ENCODE assay signal across 12 cellular contexts in genomic region chr10:29712108-29712507, GRCh38.
DNase-seq lines count a peak whose midpoint lies in the region; ATAC-seq lines count a peak whose summit lies in the region.
"Had no signal": no experiment of that assay in that cellular context is flagged by ENCODE, and none has a peak within 500 bp of the region (broad histone marks: within the 10 kb centered on the region; RNA-seq: fewer than 3 reads in every experiment).

No MANE protein-coding gene starts in this region.

- no peak overlapping the region for H3K27ac ChIP-seq in BLaER1 treated with 17β-estradiol and CSF1 and Interleukin-3, amounts not matched to agents 10 nM and 100 nM
- H3K27ac ChIP-seq: KMS-11 had no signal

- no peak for ATAC-seq in activated naive CD8-positive, alpha-beta T cell treated with anti-CD3 and anti-CD28 coated beads, Interleukin-2, amount 50 U/mL, for 24 hours
- ATAC-seq in HG02642 (IDR thresholded peaks at IDR 0.05; ENCODE audit: poor library complexity, unreplicated experiment), result no peak

- peaks cover 4% of the 10 kb centered on the region for H3K9me3 Mint-ChIP-seq in activated naive CD8-positive, alpha-beta T cell treated with anti-CD3 and anti-CD28 coated beads, Interleukin-2, amount 50 U/mL, for 24 hours

- H3K4me1 Mint-ChIP-seq in activated naive CD8-positive, alpha-beta T cell treated with anti-CD3 and anti-CD28 coated beads, Interleukin-2, amount 50 U/mL, for 24 hours, result peaks cover 21% of the 10 kb centered on the region
- H3K4me1 Mint-ChIP-seq: activated CD4-positive, alpha-beta memory T cell treated with anti-CD3 and anti-CD28 coated beads, Interleukin-2, amount 10 ng/mL, durations not matched to agents 7 days and 5 days had no signal

- H4K20me1 ChIP-seq in BLaER1 treated with 17β-estradiol and CSF1 and Interleukin-3, amounts not matched to agents 10 nM and 100 nM, result peaks cover 0 to 9% (median 0%) of the 10 kb centered on the region in 11 experiments; a peak in 2 of 22 replicates

- H3K4me1 ChIP-seq in BLaER1 treated with 17β-estradiol and CSF1 and Interleukin-3, amounts not matched to agents 10 nM and 100 nM, result peaks cover 0 to 18% (median 10%) of the 10 kb centered on the region in 10 experiments; a peak in 16 of 20 replicates

- H3K9ac ChIP-seq in BLaER1 treated with 17β-estradiol and CSF1 and Interleukin-3, amounts not matched to agents 10 nM and 100 nM, result no peak overlapping the region
- H3K9ac ChIP-seq: KMS-11 had no signal

- H3K36me3 ChIP-seq in BLaER1 treated with 17β-estradiol and CSF1 and Interleukin-3, amounts not matched to agents 10 nM and 100 nM, result peaks cover 0 to 8% (median 3%) of the 10 kb centered on the region in 11 experiments; a peak in 5 of 22 replicates

- no peak overlapping the region for H3K4me3 ChIP-seq in BLaER1 treated with 17β-estradiol and CSF1 and Interleukin-3, amounts not matched to agents 10 nM and 100 nM

- no peak overlapping the region for H3K4me3 Mint-ChIP-seq in activated naive CD8-positive, alpha-beta T cell treated with anti-CD3 and anti-CD28 coated beads, Interleukin-2, amount 50 U/mL, for 24 hours
- H3K4me3 Mint-ChIP-seq: activated CD4-positive, alpha-beta memory T cell treated with anti-CD3 and anti-CD28 coated beads, Interleukin-2, amount 10 ng/mL, durations not matched to agents 7 days and 5 days had no signal

- no peaks in the 10 kb centered on the region for H3K27me3 ChIP-seq in BLaER1 treated with 17β-estradiol and CSF1 and Interleukin-3, amounts not matched to agents 10 nM and 100 nM

- H3K27me3 Mint-ChIP-seq in activated naive CD8-positive, alpha-beta T cell treated with anti-CD3 and anti-CD28 coated beads, Interleukin-2, amount 50 U/mL, for 24 hours, result no peaks in the 10 kb centered on the region
- H3K27me3 Mint-ChIP-seq: activated CD4-positive, alpha-beta memory T cell treated with anti-CD3 and anti-CD28 coated beads, Interleukin-2, amount 10 ng/mL, durations not matched to agents 7 days and 5 days had no signal

- H3K4me2 ChIP-seq in BLaER1 treated with 17β-estradiol and CSF1 and Interleukin-3, amounts not matched to agents 10 nM and 100 nM, result peak overlapping the region in 9 of 11 experiments; percentile 6 to 49 (median 29); a peak in 15 of 22 replicates
- H3K4me2 ChIP-seq: KMS-11 had no signal

- H3K9me3 ChIP-seq in BLaER1 treated with 17β-estradiol and CSF1 and Interleukin-3, amounts not matched to agents 10 nM and 100 nM (replicated peaks in 1 of 11), result peaks cover 2 to 40% (median 24%) of the 10 kb centered on the region in 11 experiments; a peak in 18 of 22 replicates

- no peak overlapping the region for H3K27ac Mint-ChIP-seq in activated naive CD8-positive, alpha-beta T cell treated with anti-CD3 and anti-CD28 coated beads, Interleukin-2, amount 50 U/mL, for 24 hours
- H3K27ac Mint-ChIP-seq: activated CD4-positive, alpha-beta memory T cell treated with anti-CD3 and anti-CD28 coated beads, Interleukin-2, amount 10 ng/mL, durations not matched to agents 7 days and 5 days had no signal

- DNase-seq in LHCN-M2 (ENCODE audit: low read depth) (peak; percentile 41), NCI-H748 (lab: John Stamatoyannopoulos, UW; ENCODE audit: unreplicated experiment) (peak; percentile 93), iPS DF 19.7 (ENCODE audit: low read depth, low spot score) (peak; percentile 65), NCI-H524 treated with DMSO at 0.1 percent for 48 hours (lab: John Stamatoyannopoulos, UW) (no peak), GM03348 (ENCODE audit: low spot score) (no peak)
- DNase-seq in activated naive CD8-positive, alpha-beta T cell treated with anti-CD3 and anti-CD28 coated beads, Interleukin-2, amount 50 U/mL, for 24 hours, result no peak
- DNase-seq: activated CD4-positive, alpha-beta memory T cell treated with anti-CD3 and anti-CD28 coated beads, Interleukin-2, amount 10 ng/mL, durations not matched to agents 7 days and 5 days; kidney; SIG-M5 had no signal

- H3K36me3 Mint-ChIP-seq in activated naive CD8-positive, alpha-beta T cell treated with anti-CD3 and anti-CD28 coated beads, Interleukin-2, amount 50 U/mL, for 24 hours (ENCODE audit: low read depth), result peaks cover 11% of the 10 kb centered on the region

Comparison
In these comparisons a context has a peak if more than half of its experiments do, and no peak if none do; other contexts are left out.
1. DNase-seq: peak in LHCN-M2 (single experiment), NCI-H748 (single experiment) and iPS DF 19.7 (single experiment); none in activated naive CD8-positive, alpha-beta T cell treated with anti-CD3 and anti-CD28 coated beads, Interleukin-2, amount 50 U/mL, for 24 hours (single experiment), NCI-H524 treated with DMSO at 0.1 percent for 48 hours (single experiment) and GM03348 (single experiment).